In genomic region chr7:76267835-76268183, GRCh38 we compare ENCODE assay signal across 23 cellular contexts. TPM values are rescaled to one million over a fixed set of nuclear protein-coding genes. Genes with fewer than 3 reads are reported as not detected.
DNase-seq lines count a peak whose midpoint lies in the region; ATAC-seq and TF ChIP-seq lines count a peak whose summit lies in the region.
"Had no signal": no experiment of that assay in that cellular context is flagged by ENCODE, and none has a peak within 500 bp of the region (broad histone marks: within the 10 kb centered on the region; RNA-seq: fewer than 3 reads in every experiment).

No MANE protein-coding gene starts in this region.

- peak overlapping the region; percentile 82 for H3K4me2 ChIP-seq in hepatocyte
- peak overlapping the region; percentile 33 for H3K4me2 ChIP-seq in skeletal muscle satellite cell (ENCODE audit: low read length)

- peaks cover 18% of the 10 kb centered on the region for H3K4me1 Mint-ChIP-seq in activated CD8-positive, alpha-beta memory T cell treated with anti-CD3 and anti-CD28 coated beads, Interleukin-2, amount 10 ng/mL, durations not matched to agents 7 days and 5 days
- H3K4me1 Mint-ChIP-seq in activated naive CD4-positive, alpha-beta T cell treated with anti-CD3 and anti-CD28 coated beads, Interleukin-2, amount 10 ng/mL, durations not matched to agents 7 days and 5 days: peaks cover 11% of the 10 kb centered on the region
- H3K4me1 Mint-ChIP-seq: natural killer cell had no signal

- H3K4me3 ChIP-seq in hepatocyte (no peak overlapping the region), skeletal muscle satellite cell (ENCODE audit: low read length) (no peak overlapping the region)

- peaks cover 32% of the 10 kb centered on the region for H3K27me3 Mint-ChIP-seq in activated CD8-positive, alpha-beta memory T cell treated with anti-CD3 and anti-CD28 coated beads, Interleukin-2, amount 10 ng/mL, durations not matched to agents 7 days and 5 days
- peaks cover 53% of the 10 kb centered on the region for H3K27me3 Mint-ChIP-seq in activated naive CD4-positive, alpha-beta T cell treated with anti-CD3 and anti-CD28 coated beads, Interleukin-2, amount 10 ng/mL, durations not matched to agents 7 days and 5 days

- H3K9me2 ChIP-seq in hepatocyte (replicated peaks; ENCODE audit: insufficient read depth): no peaks in the 10 kb centered on the region

- no peaks in the 10 kb centered on the region for H3K36me3 Mint-ChIP-seq in activated CD8-positive, alpha-beta memory T cell treated with anti-CD3 and anti-CD28 coated beads, Interleukin-2, amount 10 ng/mL, durations not matched to agents 7 days and 5 days
- no peaks in the 10 kb centered on the region for H3K36me3 Mint-ChIP-seq in activated naive CD4-positive, alpha-beta T cell treated with anti-CD3 and anti-CD28 coated beads, Interleukin-2, amount 10 ng/mL, durations not matched to agents 7 days and 5 days
- H3K36me3 Mint-ChIP-seq: natural killer cell, T-cell had no signal

- no peaks in the 10 kb centered on the region for H4K20me1 ChIP-seq in hepatocyte (ENCODE audit: insufficient read depth, poor library complexity, severe bottlenecking)

- WGBS in hepatocyte (ENCODE audit: low lambda C conversion rate, missing lambda C conversion rate): 33% methylated on average over 4 of the region's 4 CpGs

- no peak overlapping the region for H3K9ac ChIP-seq in skeletal muscle satellite cell (ENCODE audit: low read depth, low read length)

- peak; percentile 2 for ATAC-seq in activated CD8-positive, alpha-beta memory T cell treated with anti-CD3 and anti-CD28 coated beads, Interleukin-2, amount 10 ng/mL, durations not matched to agents 7 days and 5 days
- ATAC-seq in HG03565 (IDR thresholded peaks at IDR 0.05; ENCODE audit: unreplicated experiment): no peak

- H3K36me3 ChIP-seq in hepatocyte (replicated peaks; ENCODE audit: insufficient read depth, low read depth) (no peaks in the 10 kb centered on the region), skeletal muscle satellite cell (ENCODE audit: insufficient read depth, low read length) (no peaks in the 10 kb centered on the region)
- H3K36me3 ChIP-seq: heart right ventricle, vagina had no signal

- CTCF ChIA-PET in activated CD8-positive, alpha-beta memory T cell treated with anti-CD3 and anti-CD28 coated beads, Interleukin-2, amount 10 ng/mL, durations not matched to agents 7 days and 5 days (lab: Charles Lee): interaction anchor here (1.1 to 1.3 kb wide), 2 partner anchors 24 to 89 kb away, joined by 3 to 4 read pairs; no protein-coding TSS in a partner anchor
- CTCF ChIA-PET in activated naive CD4-positive, alpha-beta T cell treated with anti-CD3 and anti-CD28 coated beads, Interleukin-2, amount 10 ng/mL, durations not matched to agents 7 days and 5 days (lab: Charles Lee): interaction anchor here (1.1 kb wide), 1 partner anchor 15 kb away, joined by 3 read pairs; no protein-coding TSS in a partner anchor

- H3K4me3 Mint-ChIP-seq in activated CD8-positive, alpha-beta memory T cell treated with anti-CD3 and anti-CD28 coated beads, Interleukin-2, amount 10 ng/mL, durations not matched to agents 7 days and 5 days: peak overlapping the region; percentile 4
- no peak overlapping the region for H3K4me3 Mint-ChIP-seq in activated naive CD4-positive, alpha-beta T cell treated with anti-CD3 and anti-CD28 coated beads, Interleukin-2, amount 10 ng/mL, durations not matched to agents 7 days and 5 days
- H3K4me3 Mint-ChIP-seq: activated naive CD4-positive, alpha-beta T cell treated with anti-CD3 and anti-CD28 coated beads for 36 hours; natural killer cell had no signal

- TF ChIP-seq CTCF in hepatocyte (IDR thresholded peaks at IDR 0.05; ENCODE audit: poor library complexity): no peak

- H3K27ac Mint-ChIP-seq in activated CD8-positive, alpha-beta memory T cell treated with anti-CD3 and anti-CD28 coated beads, Interleukin-2, amount 10 ng/mL, durations not matched to agents 7 days and 5 days: no peak overlapping the region
- H3K27ac Mint-ChIP-seq in activated naive CD4-positive, alpha-beta T cell treated with anti-CD3 and anti-CD28 coated beads, Interleukin-2, amount 10 ng/mL, durations not matched to agents 7 days and 5 days: no peak overlapping the region
- H3K27ac Mint-ChIP-seq: activated naive CD4-positive, alpha-beta T cell treated with anti-CD3 and anti-CD28 coated beads for 36 hours; natural killer cell; progenitor cell of endocrine pancreas; T-cell had no signal

- H2AFZ ChIP-seq in hepatocyte: no peak overlapping the region

- DNase-seq in activated CD8-positive, alpha-beta memory T cell treated with anti-CD3 and anti-CD28 coated beads, Interleukin-2, amount 10 ng/mL, durations not matched to agents 7 days and 5 days: no peak
- no peak for DNase-seq in activated CD8-positive, alpha-beta memory T cell treated with anti-CD3 and anti-CD28 coated beads for 24 hours
- DNase-seq in NCI-H69 (lab: John Stamatoyannopoulos, UW) (peak; percentile 51), hepatocyte (ENCODE audit: low spot score) (no peak)
- no peak for DNase-seq in activated naive CD4-positive, alpha-beta T cell treated with anti-CD3 and anti-CD28 coated beads, Interleukin-2, amount 10 ng/mL, durations not matched to agents 7 days and 5 days
- DNase-seq in activated effector memory CD4-positive, alpha-beta T cell treated with anti-CD3 and anti-CD28 coated beads, Interleukin-2, amount 50 U/mL, for 16 hours: no peak
- DNase-seq: activated CD4-positive, alpha-beta T cell treated with anti-CD3 and anti-CD28 coated beads, Interleukin-2, amount 50 U/mL, for 48 hours; activated naive CD4-positive, alpha-beta T cell treated with anti-CD3 and anti-CD28 coated beads for 36 hours; DMS153; heart right ventricle; mesendoderm; natural killer cell; NCI-H1092 treated with DMSO at 0.1 percent for 48 hours; NCI-H2081; NCI-H510A; small intestine; stimulated activated CD4-positive, alpha-beta T cell treated with anti-CD3 and anti-CD28 coated beads, Interleukin-4, amount 100 ng/mL, for 1 hour; T-cell had no signal

- H3K79me2 ChIP-seq in hepatocyte: no peaks in the 10 kb centered on the region

- H3K27me3 ChIP-seq in hepatocyte: peaks cover 46% of the 10 kb centered on the region
- H3K27me3 ChIP-seq in skeletal muscle satellite cell (ENCODE audit: control insufficient read depth, insufficient read depth, low read length): peaks cover 50% of the 10 kb centered on the region
- H3K27me3 ChIP-seq: vagina had no signal

- H3K27ac ChIP-seq in hepatocyte: no peak overlapping the region
- H3K27ac ChIP-seq: C4-2B, heart right ventricle, vagina had no signal

- H3K9me3 ChIP-seq in hepatocyte (ENCODE audit: low read depth) (no peaks in the 10 kb centered on the region), skeletal muscle satellite cell (replicated peaks; ENCODE audit: low read length) (no peaks in the 10 kb centered on the region)
- H3K9me3 ChIP-seq: heart right ventricle, vagina had no signal

- H3K4me1 ChIP-seq in hepatocyte (ENCODE audit: insufficient read depth): peaks cover 5% of the 10 kb centered on the region
- H3K4me1 ChIP-seq in skeletal muscle satellite cell (ENCODE audit: control insufficient read depth, insufficient read depth, low read length): peaks cover 4% of the 10 kb centered on the region

- H3K9me3 Mint-ChIP-seq in activated CD8-positive, alpha-beta memory T cell treated with anti-CD3 and anti-CD28 coated beads, Interleukin-2, amount 10 ng/mL, durations not matched to agents 7 days and 5 days (ENCODE audit: low read depth): no peaks in the 10 kb centered on the region
- no peaks in the 10 kb centered on the region for H3K9me3 Mint-ChIP-seq in activated naive CD4-positive, alpha-beta T cell treated with anti-CD3 and anti-CD28 coated beads, Interleukin-2, amount 10 ng/mL, durations not matched to agents 7 days and 5 days
- H3K9me3 Mint-ChIP-seq: activated naive CD4-positive, alpha-beta T cell treated with anti-CD3 and anti-CD28 coated beads for 36 hours; natural killer cell; T-cell had no signal

RNA-seq across cellular contexts. Expression of gene HSPB1, which starts 34.7 kb away (rescaled TPM):
- total RNA-seq in activated CD8-positive, alpha-beta memory T cell treated with anti-CD3 and anti-CD28 coated beads, Interleukin-2, amount 10 ng/mL, durations not matched to agents 7 days and 5 days: 10 to 100 TPM; 36.5 to 62.9 TPM
- 186 and 205 TPM in 2 replicates for total RNA-seq in hepatocyte
- polyA plus RNA-seq in hepatocyte: 1,525 and 1,553 TPM in 2 replicates
- total RNA-seq in skeletal muscle satellite cell (2012; rRNA removed): 104 and 141 TPM in 2 replicates
